19 cellular contexts compared by ENCODE assay signal in genomic region chr15:82979726-82980125, GRCh38.
"Had no signal": no experiment of that assay in that cellular context is flagged by ENCODE, and none has a peak within 500 bp of the region (broad histone marks: within the 10 kb centered on the region; RNA-seq: fewer than 3 reads in every experiment).

No MANE protein-coding gene starts in this region.

- H3K4me2 ChIP-seq: KMS-11, SK-N-SH had no signal

- H3K9ac ChIP-seq: KMS-11, SK-N-SH had no signal

- DNase-seq: Kasumi-1, MM.1S, NCI-H1092 treated with DMSO at 0.1 percent for 48 hours, NCI-H1436, NCI-H187, NCI-H2029, NCI-H2081 treated with DMSO at 0.1 percent for 48 hours, NCI-H2171 treated with DMSO at 0.1 percent for 48 hours, NCI-H524 treated with DMSO at 0.1 percent for 48 hours, NCI-H69, NCI-H774, RPMI8226, SHP77, SK-N-SH, SW 1271, T-cell had no signal

- H3K9me3 ChIP-seq: SK-N-SH had no signal

- ATAC-seq: K562, T-cell had no signal

- H3K4me3 ChIP-seq: K562 had no signal

- H3K27ac ChIP-seq: HL-60, KMS-11 had no signal
